Comparison of ENCODE assay signal across 1 cellular context in the genomic region with DNA sequence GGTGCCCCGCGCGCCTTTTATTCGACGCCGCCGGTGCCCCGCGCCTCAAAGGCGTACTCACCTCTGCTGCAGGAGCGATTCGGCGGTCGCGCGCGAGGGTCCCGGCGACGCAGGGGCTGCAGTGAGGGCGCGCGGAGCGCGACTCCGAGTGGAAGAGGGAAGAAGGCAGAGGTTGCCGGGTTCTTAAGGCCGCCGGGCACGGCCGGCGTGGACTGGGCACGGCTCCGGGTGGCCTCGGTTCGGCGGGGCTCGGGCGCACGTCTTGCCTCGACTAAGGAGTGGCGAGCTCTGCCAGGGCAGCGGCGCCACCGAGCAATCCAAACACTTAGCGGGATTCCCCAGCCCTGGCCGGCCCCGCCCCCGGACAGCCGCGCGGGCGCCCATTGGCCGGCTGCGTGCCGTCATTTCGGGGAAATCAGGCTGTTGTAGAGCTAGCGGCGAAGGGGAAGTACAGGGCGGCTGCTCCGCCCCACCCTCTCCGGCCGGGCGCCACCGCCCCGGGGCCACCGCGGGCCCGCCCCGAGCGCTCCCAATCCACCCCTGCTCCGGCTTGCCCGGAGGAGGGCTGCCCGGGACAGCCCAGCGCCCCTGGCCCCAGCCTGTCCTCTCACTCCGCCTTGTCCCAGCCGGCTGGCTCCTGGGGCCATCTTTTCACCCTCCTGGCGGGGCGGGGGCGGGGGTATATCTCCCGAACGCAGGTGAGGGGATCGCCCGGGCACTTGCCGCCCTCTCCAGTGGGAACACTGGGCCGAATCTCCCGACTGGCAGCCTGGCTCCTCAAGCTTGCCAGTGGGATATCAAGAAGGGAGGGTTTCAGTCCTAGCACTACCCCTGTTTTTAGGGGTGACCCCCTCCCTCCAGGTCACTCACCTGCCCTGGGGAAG.
TF ChIP-seq lines count a peak whose summit lies in the region.

A gene with protein sequence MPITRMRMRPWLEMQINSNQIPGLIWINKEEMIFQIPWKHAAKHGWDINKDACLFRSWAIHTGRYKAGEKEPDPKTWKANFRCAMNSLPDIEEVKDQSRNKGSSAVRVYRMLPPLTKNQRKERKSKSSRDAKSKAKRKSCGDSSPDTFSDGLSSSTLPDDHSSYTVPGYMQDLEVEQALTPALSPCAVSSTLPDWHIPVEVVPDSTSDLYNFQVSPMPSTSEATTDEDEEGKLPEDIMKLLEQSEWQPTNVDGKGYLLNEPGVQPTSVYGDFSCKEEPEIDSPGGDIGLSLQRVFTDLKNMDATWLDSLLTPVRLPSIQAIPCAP (minus strand): TSS at position 290 of the 884 bp plus-strand sequence. CDS start 1,295 bp downstream, outside the sequence.

TF ChIP-seq in HEK293, 187 proteins besides CTCF, POLR2A, EP300 and RAD21 (continued from another document and continues in another):
- no peak; the same call in 1 of the 2 replicates for TF ChIP-seq ZNF629 (tag by site-specific recombination; IDR thresholded peaks at IDR 0.05)
- no peak for TF ChIP-seq ZNF518A (tag by site-specific recombination; conservative IDR thresholded peaks at IDR 0.05; ENCODE audit: low read depth)
- TF ChIP-seq ZNF560 (tag by site-specific recombination; IDR thresholded peaks at IDR 0.05; ENCODE audit: borderline replicate concordance): no peak
- TF ChIP-seq ZNF221 (tag by site-specific recombination; IDR thresholded peaks at IDR 0.05; ENCODE audit: borderline replicate concordance): no peak
- peak; percentile 83 for TF ChIP-seq ZNF449 (tag by site-specific recombination; IDR thresholded peaks at IDR 0.05)
- no peak for TF ChIP-seq ZNF202 (tag by site-specific recombination; IDR thresholded peaks at IDR 0.05; ENCODE audit: borderline replicate concordance)
- no peak for TF ChIP-seq ZNF623 (tag by site-specific recombination; IDR thresholded peaks at IDR 0.05)
- peak; percentile 63 for TF ChIP-seq ZNF394 (tag by site-specific recombination; IDR thresholded peaks at IDR 0.05; ENCODE audit: borderline replicate concordance)
- TF ChIP-seq OSR2 (tag by site-specific recombination; IDR thresholded peaks at IDR 0.05): no peak
- TF ChIP-seq ZSCAN23 (tag by site-specific recombination; IDR thresholded peaks at IDR 0.05): 0 out of 2 replicates have a peak, but pooled peaks have one; percentile 47
- no peak for TF ChIP-seq MZF1 (tag by site-specific recombination; IDR thresholded peaks at IDR 0.05; ENCODE audit: borderline replicate concordance)
- TF ChIP-seq ZNF626 (tag by site-specific recombination; IDR thresholded peaks at IDR 0.05): no peak
- no peak for TF ChIP-seq ZNF23 (tag by site-specific recombination; IDR thresholded peaks at IDR 0.05; ENCODE audit: borderline replicate concordance)
- no peak for TF ChIP-seq ZNF211 (tag by site-specific recombination; IDR thresholded peaks at IDR 0.05; ENCODE audit: low read depth)
- no peak for TF ChIP-seq ZNF175 (tag by site-specific recombination; IDR thresholded peaks at IDR 0.05)
- TF ChIP-seq ZNF837 (tag by site-specific recombination; IDR thresholded peaks at IDR 0.05): 0 out of 2 replicates have a peak, but pooled peaks have one; percentile 37
- no peak for TF ChIP-seq TCF7L2 (IDR thresholded peaks at IDR 0.05; ENCODE audit: borderline replicate concordance, low read depth, low read length)
- no peak for TF ChIP-seq ZNF621 (tag by site-specific recombination; IDR thresholded peaks at IDR 0.05)
- TF ChIP-seq ZNF174 (tag by site-specific recombination; IDR thresholded peaks at IDR 0.05): no peak
- TF ChIP-seq ZNF544 (tag by site-specific recombination; IDR thresholded peaks at IDR 0.05): no peak
- no peak for TF ChIP-seq ZNF48 (tag by site-specific recombination; IDR thresholded peaks at IDR 0.05)
- no peak for TF ChIP-seq ZNF704 (tag by site-specific recombination; IDR thresholded peaks at IDR 0.05)
- no peak for TF ChIP-seq ZNF514 (tag by site-specific recombination; IDR thresholded peaks at IDR 0.05)
- TF ChIP-seq ZNF585B (tag by site-specific recombination; IDR thresholded peaks at IDR 0.05): no peak
- TF ChIP-seq PRDM1 (tag by site-specific recombination; IDR thresholded peaks at IDR 0.05): no peak
- TF ChIP-seq ZNF19 (tag by site-specific recombination; IDR thresholded peaks at IDR 0.05; ENCODE audit: low read depth): no peak
- no peak for TF ChIP-seq ZNF433 (tag by site-specific recombination; IDR thresholded peaks at IDR 0.05; ENCODE audit: low read depth)
- TF ChIP-seq HOXC10 (CRISPR knock-in tag; IDR thresholded peaks at IDR 0.05): no peak
- no peak for TF ChIP-seq ZNF423 (tag by site-specific recombination; IDR thresholded peaks at IDR 0.05)
- no peak for TF ChIP-seq ZNF529 (tag by site-specific recombination; IDR thresholded peaks at IDR 0.05; ENCODE audit: insufficient replicate concordance)
- TF ChIP-seq, protein P1, sequence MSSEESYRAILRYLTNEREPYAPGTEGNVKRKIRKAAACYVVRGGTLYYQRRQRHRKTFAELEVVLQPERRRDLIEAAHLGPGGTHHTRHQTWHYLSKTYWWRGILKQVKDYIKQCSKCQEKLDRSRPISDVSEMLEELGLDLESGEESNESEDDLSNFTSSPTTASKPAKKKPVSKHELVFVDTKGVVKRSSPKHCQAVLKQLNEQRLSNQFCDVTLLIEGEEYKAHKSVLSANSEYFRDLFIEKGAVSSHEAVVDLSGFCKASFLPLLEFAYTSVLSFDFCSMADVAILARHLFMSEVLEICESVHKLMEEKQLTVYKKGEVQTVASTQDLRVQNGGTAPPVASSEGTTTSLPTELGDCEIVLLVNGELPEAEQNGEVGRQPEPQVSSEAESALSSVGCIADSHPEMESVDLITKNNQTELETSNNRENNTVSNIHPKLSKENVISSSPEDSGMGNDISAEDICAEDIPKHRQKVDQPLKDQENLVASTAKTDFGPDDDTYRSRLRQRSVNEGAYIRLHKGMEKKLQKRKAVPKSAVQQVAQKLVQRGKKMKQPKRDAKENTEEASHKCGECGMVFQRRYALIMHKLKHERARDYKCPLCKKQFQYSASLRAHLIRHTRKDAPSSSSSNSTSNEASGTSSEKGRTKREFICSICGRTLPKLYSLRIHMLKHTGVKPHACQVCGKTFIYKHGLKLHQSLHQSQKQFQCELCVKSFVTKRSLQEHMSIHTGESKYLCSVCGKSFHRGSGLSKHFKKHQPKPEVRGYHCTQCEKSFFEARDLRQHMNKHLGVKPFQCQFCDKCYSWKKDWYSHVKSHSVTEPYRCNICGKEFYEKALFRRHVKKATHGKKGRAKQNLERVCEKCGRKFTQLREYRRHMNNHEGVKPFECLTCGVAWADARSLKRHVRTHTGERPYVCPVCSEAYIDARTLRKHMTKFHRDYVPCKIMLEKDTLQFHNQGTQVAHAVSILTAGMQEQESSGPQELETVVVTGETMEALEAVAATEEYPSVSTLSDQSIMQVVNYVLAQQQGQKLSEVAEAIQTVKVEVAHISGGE (tag by site-specific recombination; conservative IDR thresholded peaks at IDR 0.05; ENCODE audit: low read depth): no peak
- peak; percentile 61 for TF ChIP-seq GLIS1 (tag by site-specific recombination; IDR thresholded peaks at IDR 0.05)
- TF ChIP-seq ZNF362 (tag by site-specific recombination; IDR thresholded peaks at IDR 0.05): no peak
- TF ChIP-seq ZNF510 (tag by site-specific recombination; IDR thresholded peaks at IDR 0.05; ENCODE audit: insufficient replicate concordance): no peak
- no peak for TF ChIP-seq ELK4 (IDR thresholded peaks at IDR 0.05; ENCODE audit: borderline replicate concordance, low read depth, low read length)
- no peak for TF ChIP-seq HOXA7 (CRISPR knock-in tag; IDR thresholded peaks at IDR 0.05; ENCODE audit: borderline replicate concordance)
- TF ChIP-seq ZNF24 (tag by site-specific recombination; IDR thresholded peaks at IDR 0.05): peak; percentile 32; the same call in 1 of the 2 replicates
- TF ChIP-seq SP3 (tag by site-specific recombination; IDR thresholded peaks at IDR 0.05): peak; percentile 74
- peak; percentile 24; the same call in 1 of the 2 replicates for TF ChIP-seq ZBTB10 (tag by site-specific recombination; IDR thresholded peaks at IDR 0.05)
